ENCODE assay signal across 23 cellular contexts in genomic region chr6:119678961-119679360, GRCh38.
"Had no signal": no experiment of that assay in that cellular context is flagged by ENCODE, and none has a peak within 500 bp of the region (broad histone marks: within the 10 kb centered on the region; RNA-seq: fewer than 3 reads in every experiment).

No MANE protein-coding gene starts in this region.

- DNase-seq: stimulated activated CD4-positive, alpha-beta T cell treated with anti-CD3 and anti-CD28 coated beads, Interleukin-2, amount 100 ng/mL, for 48 hours; stimulated activated CD4-positive, alpha-beta T cell treated with anti-CD3 and anti-CD28 coated beads, Interleukin-4, amount 100 ng/mL, for 1 hour; stimulated activated CD4-positive, alpha-beta T cell treated with anti-CD3 and anti-CD28 coated beads, Interleukin-4, amount 100 ng/mL, for 24 hours; stimulated activated CD4-positive, alpha-beta T cell treated with anti-CD3 and anti-CD28 coated beads, Interleukin-4, amount 100 ng/mL, for 4 hours; stimulated activated CD8-positive, alpha-beta memory T cell treated with anti-CD3 and anti-CD28 coated beads, Interleukin-4, amount 100 ng/mL, for 48 hours; stimulated activated naive B cell treated with anti-CD40 and anti-IgM and Interleukin-4, amounts not matched to agents 10 μg/mL and 1 μg/mL and 100 μg/mL, for 72 hours; stimulated activated naive CD4-positive, alpha-beta T cell; stimulated activated naive CD8-positive, alpha-beta T cell treated with anti-CD3 and anti-CD28 coated beads, Interleukin-15, amount 100 ng/mL, for 72 hours; stimulated activated naive CD8-positive, alpha-beta T cell treated with anti-CD3 and anti-CD28 coated beads, Interleukin-15, Interleukin-2, amounts not matched to agents 100 U/mL and 50 U/mL, for 24 hours; stomach; substantia nigra; testis; thyroid gland; tibial artery; transverse colon; trophoblast cell; upper lobe of left lung; upper lobe of right lung; uterus had no signal

- H3K27ac ChIP-seq: stomach, suprapubic skin, testis, thoracic aorta, thyroid gland, tibial artery, tibial nerve, transverse colon, upper lobe of left lung, upper lobe of right lung, uterus, vagina had no signal

- H3K36me3 ChIP-seq: stomach, suprapubic skin, thoracic aorta, thyroid gland, tibial artery, tibial nerve, transverse colon, upper lobe of left lung, upper lobe of right lung, uterus, vagina had no signal

- H3K4me3 ChIP-seq: stomach, suprapubic skin, testis, thoracic aorta, thyroid gland, tibial artery, tibial nerve, transverse colon, upper lobe of left lung, upper lobe of right lung, uterus, vagina had no signal

- H3K9me3 ChIP-seq: stomach, suprapubic skin, testis, thoracic aorta, thyroid gland, tibial artery, tibial nerve, transverse colon, upper lobe of left lung, upper lobe of right lung, uterus, vagina had no signal

- H3K4me1 ChIP-seq: stomach, suprapubic skin, testis, thyroid gland, tibial artery, tibial nerve, upper lobe of left lung, upper lobe of right lung, uterus, vagina had no signal
